In the genomic region with DNA sequence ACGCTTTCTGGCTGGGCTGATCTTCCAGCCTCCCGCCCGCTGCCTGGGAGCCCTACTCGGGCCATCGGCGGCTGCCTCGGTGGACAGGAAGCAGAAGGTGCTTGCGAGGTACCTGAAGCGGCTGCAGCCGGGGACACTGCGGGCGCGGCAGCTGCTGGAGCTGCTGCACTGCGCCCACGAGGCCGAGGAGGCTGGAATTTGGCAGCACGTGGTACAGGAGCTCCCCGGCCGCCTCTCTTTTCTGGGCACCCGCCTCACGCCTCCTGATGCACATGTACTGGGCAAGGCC, we compare ENCODE assay signal across 22 cellular contexts.
"Had no signal": no experiment of that assay in that cellular context is flagged by ENCODE, and none has a peak within 500 bp of the region (broad histone marks: within the 10 kb centered on the region; RNA-seq: fewer than 3 reads in every experiment).

No MANE protein-coding gene starts in this region.

- H3K27me3 Mint-ChIP-seq: activated CD4-positive, alpha-beta memory T cell treated with anti-CD3 and anti-CD28 coated beads, Interleukin-2, amount 10 ng/mL, durations not matched to agents 7 days and 5 days; activated naive CD8-positive, alpha-beta T cell; activated T-helper 17 cell treated with anti-CD3 and anti-CD28 coated beads, Interleukin-2, amount 50 U/mL, for 72 hours; brain; central memory CD8-positive, alpha-beta T cell had no signal

- ATAC-seq: activated T-helper 17 cell treated with anti-CD3 and anti-CD28 coated beads, Interleukin-2, amount 50 U/mL, for 72 hours; PC-3 had no signal

- H3K27ac ChIP-seq: VCaP had no signal

- H3K36me3 Mint-ChIP-seq: activated naive CD8-positive, alpha-beta T cell; brain had no signal

- H3K4me1 Mint-ChIP-seq: activated CD4-positive, alpha-beta memory T cell treated with anti-CD3 and anti-CD28 coated beads, Interleukin-2, amount 10 ng/mL, durations not matched to agents 7 days and 5 days; activated T-helper 17 cell treated with anti-CD3 and anti-CD28 coated beads, Interleukin-2, amount 50 U/mL, for 72 hours; brain; central memory CD8-positive, alpha-beta T cell had no signal

- DNase-seq: activated CD4-positive, alpha-beta memory T cell treated with anti-CD3 and anti-CD28 coated beads, Interleukin-2, amount 10 ng/mL, durations not matched to agents 7 days and 5 days; activated CD4-positive, alpha-beta T cell treated with anti-CD3 and anti-CD28 coated beads, Interleukin-2, amount 50 U/mL, for 1 hour; activated CD4-positive, CD25-positive, alpha-beta regulatory T cell; activated gamma-delta T cell; activated naive CD4-positive, alpha-beta T cell treated with anti-CD3 and anti-CD28 coated beads for 36 hours; activated T-cell treated with anti-CD3 and anti-CD28 coated beads for 4 hours; activated T-cell treated with anti-CD3 and anti-CD28 coated beads, Interleukin-2, amount 50 U/mL, for 48 hours; KG1; NCI-H1417; NCI-H2029; NCI-H2107; NCI-H345; NCI-H510A; NCI-H526 treated with DMSO at 0.1 percent for 48 hours; PC-3; T-helper 1 cell had no signal

- H3K4me3 Mint-ChIP-seq: activated CD4-positive, alpha-beta memory T cell treated with anti-CD3 and anti-CD28 coated beads, Interleukin-2, amount 10 ng/mL, durations not matched to agents 7 days and 5 days; activated naive CD4-positive, alpha-beta T cell treated with anti-CD3 and anti-CD28 coated beads for 36 hours; activated naive CD8-positive, alpha-beta T cell; activated T-helper 17 cell treated with anti-CD3 and anti-CD28 coated beads, Interleukin-2, amount 50 U/mL, for 72 hours; brain; central memory CD8-positive, alpha-beta T cell had no signal

- H3K9me3 Mint-ChIP-seq: activated CD4-positive, alpha-beta memory T cell treated with anti-CD3 and anti-CD28 coated beads, Interleukin-2, amount 10 ng/mL, durations not matched to agents 7 days and 5 days; activated T-helper 17 cell treated with anti-CD3 and anti-CD28 coated beads, Interleukin-2, amount 50 U/mL, for 72 hours; central memory CD8-positive, alpha-beta T cell had no signal

- H3K9ac ChIP-seq: SK-N-SH had no signal

- H3K4me2 ChIP-seq: SK-N-SH had no signal

- H3K27ac Mint-ChIP-seq: activated CD4-positive, alpha-beta memory T cell treated with anti-CD3 and anti-CD28 coated beads, Interleukin-2, amount 10 ng/mL, durations not matched to agents 7 days and 5 days; activated naive CD4-positive, alpha-beta T cell treated with anti-CD3 and anti-CD28 coated beads for 36 hours; activated naive CD8-positive, alpha-beta T cell; activated T-helper 17 cell treated with anti-CD3 and anti-CD28 coated beads, Interleukin-2, amount 50 U/mL, for 72 hours; brain had no signal

- H3K9me3 ChIP-seq: SK-N-SH had no signal
